ENCODE assay signal across 8 cellular contexts in the genomic region with DNA sequence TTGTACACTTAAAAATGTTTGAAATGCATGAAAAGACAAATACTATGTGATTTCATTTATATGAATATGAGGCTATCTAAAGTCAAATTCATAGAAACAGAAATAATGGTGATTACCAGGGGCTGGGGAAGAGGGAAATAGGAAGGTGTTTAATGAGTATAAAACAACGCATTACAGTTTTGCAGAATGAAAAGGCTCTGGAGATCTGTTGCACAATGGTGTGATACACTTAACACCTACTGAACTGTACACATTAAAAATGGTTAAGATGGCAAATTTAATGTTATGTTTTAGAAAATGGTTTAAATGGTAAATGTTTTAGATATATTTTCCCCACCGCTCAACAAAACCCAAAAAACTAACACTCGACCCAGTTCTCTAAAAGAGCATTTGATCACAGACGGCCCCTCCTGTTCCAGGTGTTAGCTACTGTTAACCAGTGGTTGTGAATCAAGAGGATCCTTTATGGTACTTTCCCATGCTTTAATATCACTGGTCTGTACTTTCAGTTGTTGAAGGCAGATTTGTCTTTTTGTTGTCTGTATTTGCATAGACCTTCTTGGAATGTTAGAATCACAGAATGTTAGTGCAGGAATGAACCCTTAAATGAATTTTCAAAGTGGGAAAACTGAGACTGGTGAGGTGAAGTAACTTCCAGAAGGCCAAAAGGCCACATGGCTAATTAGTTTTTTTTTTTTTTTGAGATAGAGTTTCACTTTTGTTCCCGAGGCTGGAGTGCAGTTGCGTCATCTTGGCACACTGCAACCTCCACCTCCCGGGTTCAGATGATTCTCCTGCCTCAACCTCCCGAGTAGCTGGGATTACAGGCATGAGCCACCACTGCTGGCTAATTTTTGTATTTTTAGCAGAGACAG. TPM values are rescaled to one million over a fixed set of nuclear protein-coding genes. Genes with fewer than 3 reads are reported as not detected.
A peak's percentile ranks its signal among the peaks of the same experiment; 100 is the strongest.
DNase-seq lines count a peak whose midpoint lies in the region; ATAC-seq and TF ChIP-seq lines count a peak whose summit lies in the region.

No MANE protein-coding gene starts in this region.

- H3K9me3 Mint-ChIP-seq in chondrocyte (ENCODE audit: low read depth), result no peaks in the 10 kb centered on the region
- H3K9me3 Mint-ChIP-seq in naive thymus-derived CD8-positive, alpha-beta T cell, result no peaks in the 10 kb centered on the region

- H3K9ac ChIP-seq in HUES48 (ENCODE audit: low read depth, low read length), result peak overlapping the region; percentile 54; the same call in 1 of the 2 replicates

- no peaks in the 10 kb centered on the region for H3K9me3 ChIP-seq in HUES48 (ENCODE audit: control insufficient read depth, insufficient read depth, low read length)

- H3K4me3 ChIP-seq in GM12865 (ENCODE audit: low read depth, low read length) (peak overlapping the region; percentile 28), HUES48 (ENCODE audit: low read depth, low read length) (no peak overlapping the region)

- POLR2A ChIA-PET in naive thymus-derived CD8-positive, alpha-beta T cell (lab: Charles Lee), result interaction anchor here (1.4 kb wide), 1 partner anchor 10 kb away, joined by 4 read pairs; a partner anchor contains a TSS

- H3K36me3 Mint-ChIP-seq in chondrocyte (ENCODE audit: low read depth), result no peaks in the 10 kb centered on the region
- H3K36me3 Mint-ChIP-seq in naive thymus-derived CD8-positive, alpha-beta T cell, result peaks cover 0 to 41% (median 11%) of the 10 kb centered on the region in 3 donors

- H3K36me3 ChIP-seq in HUES48 (ENCODE audit: control insufficient read depth, insufficient read depth, low read length), result peaks cover 16% of the 10 kb centered on the region

- H3K4me1 ChIP-seq in HUES48 (ENCODE audit: control insufficient read depth, insufficient read depth, low read length), result peaks cover 16% of the 10 kb centered on the region

- peak; percentile 52 for DNase-seq in GM12865 (ENCODE audit: low read depth)
- DNase-seq in chondrocyte (ENCODE audit: low spot score), result no peak
- no peak for DNase-seq in naive thymus-derived CD8-positive, alpha-beta T cell
- DNase-seq in RKO (ENCODE audit: low spot score), result no peak
- DNase-seq in stimulated activated naive CD4-positive, alpha-beta T cell treated with Interleukin-2 at 50 U/mL for 16 hours (lab: John Stamatoyannopoulos, UW), result no peak
- DNase-seq in AG08396 (ENCODE audit: low spot score), result no peak

- H3K27ac ChIP-seq in HUES48 (ENCODE audit: low read depth, low read length), result no peak overlapping the region

- peaks cover 45% of the 10 kb centered on the region for H3K4me1 Mint-ChIP-seq in chondrocyte (ENCODE audit: low read depth)
- peaks cover 29 to 75% (median 65%) of the 10 kb centered on the region in 4 donors for H3K4me1 Mint-ChIP-seq in naive thymus-derived CD8-positive, alpha-beta T cell

- no peak for TF ChIP-seq CTCF in GM12865 (IDR thresholded peaks at IDR 0.05; ENCODE audit: insufficient read depth, low read depth, low read length, missing control alignments)
- no peak for TF ChIP-seq CTCF in chondrocyte (IDR thresholded peaks at IDR 0.05)

- H3K27ac Mint-ChIP-seq in chondrocyte (ENCODE audit: unreplicated experiment), result peak overlapping the region; percentile 65
- peak overlapping the region in 8 of 10 donors; percentile 7 to 58 (median 36) for H3K27ac Mint-ChIP-seq in naive thymus-derived CD8-positive, alpha-beta T cell

- ATAC-seq in naive thymus-derived CD8-positive, alpha-beta T cell, result peak; percentile 23 to 44
- no peak for ATAC-seq in HG03045 (IDR thresholded peaks at IDR 0.05; ENCODE audit: unreplicated experiment)

- no peaks in the 10 kb centered on the region for H3K27me3 ChIP-seq in HUES48 (ENCODE audit: control insufficient read depth, insufficient read depth, low read length)

- no peak overlapping the region for H3K4me3 Mint-ChIP-seq in chondrocyte (ENCODE audit: unreplicated experiment)
- peak overlapping the region in 8 of 10 donors; percentile 8 to 43 (median 20) for H3K4me3 Mint-ChIP-seq in naive thymus-derived CD8-positive, alpha-beta T cell

- no peaks in the 10 kb centered on the region for H3K27me3 Mint-ChIP-seq in chondrocyte (ENCODE audit: low read depth)
- H3K27me3 Mint-ChIP-seq in naive thymus-derived CD8-positive, alpha-beta T cell, result no peaks in the 10 kb centered on the region

RNA-seq across cellular contexts. Expression of a gene that starts 10.2 kb away (rescaled TPM):
- 148 to 162 TPM (median 153 TPM) in 3 replicates for total RNA-seq in chondrocyte
- total RNA-seq in naive thymus-derived CD8-positive, alpha-beta T cell, result 10 to 100 TPM; 62.6 to 72.0 TPM
- 10 to 100 TPM; 64.0 to 80.5 (median 66.6) TPM for polyA plus RNA-seq in naive thymus-derived CD8-positive, alpha-beta T cell
